8 cellular contexts compared by ENCODE assay signal in genomic region chr5:154937718-154938466, GRCh38. TPM values are rescaled to one million over a fixed set of nuclear protein-coding genes. Genes with fewer than 3 reads are reported as not detected.
DNase-seq lines count a peak whose midpoint lies in the region; ATAC-seq and TF ChIP-seq lines count a peak whose summit lies in the region.

Gene GEMIN5, minus strand, starts transcription at chr5:154938211. Its CDS starts 78 bp downstream, at chr5:154938133.

- TF ChIP-seq CTCF in endodermal cell (conservative IDR thresholded peaks at IDR 0.05): no peak

- no peaks in the 10 kb centered on the region for H3K9me3 Mint-ChIP-seq in activated CD8-positive, alpha-beta memory T cell treated with anti-CD3 and anti-CD28 coated beads, Interleukin-2, amount 10 ng/mL, durations not matched to agents 7 days and 5 days (ENCODE audit: low read depth)
- H3K9me3 Mint-ChIP-seq in endodermal cell: no peaks in the 10 kb centered on the region

- peak within 1 kb of the TSS; percentile 88 for H3K4me3 Mint-ChIP-seq in activated CD8-positive, alpha-beta memory T cell treated with anti-CD3 and anti-CD28 coated beads, Interleukin-2, amount 10 ng/mL, durations not matched to agents 7 days and 5 days
- peak within 1 kb of the TSS; percentile 82 for H3K4me3 Mint-ChIP-seq in endodermal cell

- peaks cover 17% of the 10 kb centered on the region for H3K36me3 Mint-ChIP-seq in activated CD8-positive, alpha-beta memory T cell treated with anti-CD3 and anti-CD28 coated beads, Interleukin-2, amount 10 ng/mL, durations not matched to agents 7 days and 5 days
- peaks cover 15% of the 10 kb centered on the region for H3K36me3 Mint-ChIP-seq in endodermal cell (ENCODE audit: low read depth)

- peak within 1 kb of the TSS; percentile 20 for H3K27ac ChIP-seq in endodermal cell (ENCODE audit: low read depth, low read length)

- H3K4me1 Mint-ChIP-seq in activated CD8-positive, alpha-beta memory T cell treated with anti-CD3 and anti-CD28 coated beads, Interleukin-2, amount 10 ng/mL, durations not matched to agents 7 days and 5 days: peaks cover 57% of the 10 kb centered on the region
- H3K4me1 Mint-ChIP-seq in endodermal cell: peaks cover 22% of the 10 kb centered on the region

- peaks cover 34% of the 10 kb centered on the region for H3K36me3 ChIP-seq in endodermal cell (ENCODE audit: control insufficient read depth, insufficient read depth, low read length)

- 1% methylated on average over 46 to 61 of the region's 61 CpGs for WGBS in endodermal cell (ENCODE audit: insufficient coverage in 1 of 2, insufficient read length in 1 of 2), 2 experiments

- H3K27ac Mint-ChIP-seq in activated CD8-positive, alpha-beta memory T cell treated with anti-CD3 and anti-CD28 coated beads, Interleukin-2, amount 10 ng/mL, durations not matched to agents 7 days and 5 days: peak within 1 kb of the TSS; percentile 82
- peak within 1 kb of the TSS; percentile 85 for H3K27ac Mint-ChIP-seq in endodermal cell

- CTCF ChIA-PET in activated CD8-positive, alpha-beta memory T cell treated with anti-CD3 and anti-CD28 coated beads, Interleukin-2, amount 10 ng/mL, durations not matched to agents 7 days and 5 days (lab: Charles Lee): interaction anchor here (1.0 to 1.7 kb wide), 4 partner anchors 9 to 289 kb away, joined by 3 to 4 read pairs (median 4); partner anchors contain the start of gene CNOT8

- no peaks in the 10 kb centered on the region for H3K27me3 Mint-ChIP-seq in activated CD8-positive, alpha-beta memory T cell treated with anti-CD3 and anti-CD28 coated beads, Interleukin-2, amount 10 ng/mL, durations not matched to agents 7 days and 5 days
- no peaks in the 10 kb centered on the region for H3K27me3 Mint-ChIP-seq in endodermal cell (ENCODE audit: insufficient read depth)

- H3K4me3 ChIP-seq in endodermal cell (ENCODE audit: low read length): peak within 1 kb of the TSS; percentile 95

- H3K9ac ChIP-seq in endodermal cell (ENCODE audit: extremely low read depth, low read length, poor library complexity, severe bottlenecking): peak within 1 kb of the TSS; percentile 61

- DNase-seq in CMK (ENCODE audit: low read depth) (peak; percentile 71), HK-2 (ENCODE audit: unreplicated experiment) (peak; percentile 79), NOMO-1 treated with DMSO at 0.1 percent for 48 hours (lab: John Stamatoyannopoulos, UW; ENCODE audit: unreplicated experiment) (peak; percentile 83), endodermal cell (peak; percentile 96), mesenteric fat pad (ENCODE audit: low spot score) (peak; percentile 94)
- peak; percentile 87 for DNase-seq in activated CD8-positive, alpha-beta memory T cell treated with anti-CD3 and anti-CD28 coated beads, Interleukin-2, amount 10 ng/mL, durations not matched to agents 7 days and 5 days
- peak; percentile 65 for DNase-seq in stimulated activated CD8-positive, alpha-beta memory T cell treated with anti-CD3 and anti-CD28 coated beads, Interleukin-15, amount 100 ng/mL, for 24 hours (ENCODE audit: low read depth)

- peaks cover 4% of the 10 kb centered on the region for H3K4me1 ChIP-seq in endodermal cell (ENCODE audit: control insufficient read depth, insufficient read depth, low read length)

- H3K27me3 ChIP-seq in endodermal cell (ENCODE audit: control insufficient read depth, insufficient read depth, low read length, poor library complexity, severe bottlenecking): no peaks in the 10 kb centered on the region

- H3K9me3 ChIP-seq in endodermal cell (ENCODE audit: control insufficient read depth, low read length): no peaks in the 10 kb centered on the region

- ATAC-seq in GM19455 (IDR thresholded peaks at IDR 0.05; ENCODE audit: unreplicated experiment): peak; percentile 85
- peak; percentile 94 for ATAC-seq in activated CD8-positive, alpha-beta memory T cell treated with anti-CD3 and anti-CD28 coated beads, Interleukin-2, amount 10 ng/mL, durations not matched to agents 7 days and 5 days

RNA-seq across cellular contexts. Expression of gene GEMIN5, which starts in this region (rescaled TPM):
- total RNA-seq in activated CD8-positive, alpha-beta memory T cell treated with anti-CD3 and anti-CD28 coated beads, Interleukin-2, amount 10 ng/mL, durations not matched to agents 7 days and 5 days: 10 to 100 TPM; 17.4 to 21.0 TPM
- 10 to 100 TPM; 25.6 to 26.4 TPM for total RNA-seq in endodermal cell
- polyA plus RNA-seq in endodermal cell (2013, experiment 1 of 2): 20.0 TPM
- 20.9 TPM for polyA plus RNA-seq in endodermal cell (2013, experiment 2 of 2)
- total RNA-seq in mesenteric fat pad: 20.1 TPM

Comparison
In these comparisons a context has a peak if more than half of its experiments do, and no peak if none do; other contexts are left out.
1. Peak in every context shown above with its lines: DNase-seq, ATAC-seq, H3K4me3 ChIP-seq and H3K27ac ChIP-seq.